ENCODE assay signal across 9 cellular contexts in the genomic region with DNA sequence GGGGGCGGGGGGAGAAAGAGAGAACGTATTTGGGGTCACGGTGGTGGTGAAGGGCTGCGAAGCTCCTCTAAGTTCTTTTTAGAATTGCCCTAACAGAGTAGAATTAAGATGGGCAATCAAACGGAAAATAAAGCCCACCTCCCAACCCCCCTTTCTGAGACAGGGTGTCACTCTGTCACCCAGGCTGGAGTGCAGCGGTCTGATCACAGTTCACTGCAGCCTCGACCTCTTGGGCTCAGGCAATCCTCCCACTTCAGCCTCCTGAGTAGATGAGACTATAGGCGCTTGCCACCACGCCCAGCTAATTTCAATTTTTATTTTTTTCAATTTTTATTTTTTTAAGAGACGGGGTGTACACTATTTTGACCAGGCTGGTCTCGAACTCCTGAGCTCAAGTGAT. TPM values are rescaled to one million over a fixed set of nuclear protein-coding genes. Genes with fewer than 3 reads are reported as not detected.
DNase-seq lines count a peak whose midpoint lies in the region; ATAC-seq, FAIRE-seq and TF ChIP-seq lines count a peak whose summit lies in the region.
"Had no signal": no experiment of that assay in that cellular context is flagged by ENCODE, and none has a peak within 500 bp of the region (broad histone marks: within the 10 kb centered on the region; RNA-seq: fewer than 3 reads in every experiment).

No MANE protein-coding gene starts in this region.

- peaks cover 57% of the 10 kb centered on the region for H3K27me3 Mint-ChIP-seq in activated CD4-positive, alpha-beta T cell treated with anti-CD3 and anti-CD28 coated beads, Interleukin-2, amount 10 ng/mL, durations not matched to agents 24 days and 14 days
- H3K27me3 Mint-ChIP-seq in activated CD4-positive, alpha-beta T cell treated with anti-CD3 and anti-CD28 coated beads, Interleukin-2, amount 10 ng/mL, durations not matched to agents 7 days and 5 days = peaks cover 59% of the 10 kb centered on the region

- no peaks in the 10 kb centered on the region for H3K9me3 ChIP-seq in H1 (ENCODE audit: insufficient read depth in 2 of 2, low read depth in 1 of 2, low read length in 1 of 2)
- no peaks in the 10 kb centered on the region for H3K9me3 ChIP-seq in muscle layer of duodenum (ENCODE audit: control insufficient read depth in 1 of 2, low read length in 2 of 2)
- no peaks in the 10 kb centered on the region for H3K9me3 ChIP-seq in transverse colon

- peaks cover 9% of the 10 kb centered on the region for H3K79me1 ChIP-seq in H1 (ENCODE audit: low read depth, low read length)

- no peak for TF ChIP-seq CTCF in H1 (IDR thresholded peaks at IDR 0.05; ENCODE audit: control extremely low read depth in 1 of 3, insufficient read depth in 1 of 3, low read depth in 1 of 3, low read length in 3 of 3)
- no peak for TF ChIP-seq CTCF in transverse colon (IDR thresholded peaks at IDR 0.05)

- ATAC-seq in HG03354 (IDR thresholded peaks at IDR 0.05; ENCODE audit: poor library complexity, severe bottlenecking, unreplicated experiment) = no peak

- H4K91ac ChIP-seq in H1 (replicated peaks; ENCODE audit: insufficient read length, low read length) = no peak overlapping the region

- H3K9me3 Mint-ChIP-seq in activated CD4-positive, alpha-beta T cell treated with anti-CD3 and anti-CD28 coated beads, Interleukin-2, amount 10 ng/mL, durations not matched to agents 24 days and 14 days = no peaks in the 10 kb centered on the region
- no peaks in the 10 kb centered on the region for H3K9me3 Mint-ChIP-seq in activated CD4-positive, alpha-beta T cell treated with anti-CD3 and anti-CD28 coated beads, Interleukin-2, amount 10 ng/mL, durations not matched to agents 7 days and 5 days

- peak overlapping the region; percentile 99 for H3K4me2 ChIP-seq in H1 (ENCODE audit: insufficient read depth in 1 of 2, low read depth in 2 of 2, low read length in 2 of 2)

- TF ChIP-seq POLR2A in H1 (IDR thresholded peaks at IDR 0.05; ENCODE audit: control extremely low read depth in 1 of 2, low read depth in 2 of 2, low read length in 2 of 2) = no peak
- TF ChIP-seq POLR2A in transverse colon (IDR thresholded peaks at IDR 0.05) = no peak

- H3K14ac ChIP-seq in H1 (ENCODE audit: insufficient read length) = no peak overlapping the region

- H3K56ac ChIP-seq in H1 (replicated peaks; ENCODE audit: insufficient read length, low read depth, low read length) = no peak overlapping the region

- H3K9ac ChIP-seq in H1 (replicated peaks in 1 of 4; ENCODE audit: extremely low read depth in 1 of 4, low read depth in 3 of 4, low read length in 3 of 4) = no peak overlapping the region

- H3K27me3 ChIP-seq in H1 (replicated peaks in 1 of 4; ENCODE audit: control insufficient read depth in 3 of 4, extremely low read depth in 1 of 4, insufficient read depth in 3 of 4, low read length in 3 of 4) = peaks cover 0 to 13% (median 10%) of the 10 kb centered on the region in 4 experiments; a peak in 6 of 7 replicates
- no peaks in the 10 kb centered on the region for H3K27me3 ChIP-seq in muscle layer of duodenum (ENCODE audit: low read depth, low read length)
- peaks cover 32% of the 10 kb centered on the region for H3K27me3 ChIP-seq in transverse colon

- peak overlapping the region in 3 of 4 experiments; percentile 80 to 99 (median 91); a peak in 4 of 8 replicates for H3K4me3 ChIP-seq in H1 (ENCODE audit: extremely low read depth in 1 of 4, insufficient read depth in 2 of 4, low read depth in 3 of 4, low read length in 4 of 4)
- H3K4me3 ChIP-seq in muscle layer of duodenum (ENCODE audit: low read depth in 1 of 2, low read length in 2 of 2) = peak overlapping the region; percentile 23 to 97
- peak overlapping the region in 1 of 4 donors; percentile 69 for H3K4me3 ChIP-seq in transverse colon

- H3K36me3 ChIP-seq in H1 (ENCODE audit: control insufficient read depth in 2 of 4, insufficient read depth in 4 of 4, low read length in 3 of 4) (no peaks in the 10 kb centered on the region), muscle layer of duodenum (ENCODE audit: control insufficient read depth in 1 of 2, insufficient read depth in 2 of 2, low read length in 2 of 2) (no peaks in the 10 kb centered on the region), transverse colon (no peaks in the 10 kb centered on the region)

- peaks cover 21% of the 10 kb centered on the region for H3K4me1 Mint-ChIP-seq in activated CD4-positive, alpha-beta T cell treated with anti-CD3 and anti-CD28 coated beads, Interleukin-2, amount 10 ng/mL, durations not matched to agents 24 days and 14 days
- peaks cover 19% of the 10 kb centered on the region for H3K4me1 Mint-ChIP-seq in activated CD4-positive, alpha-beta T cell treated with anti-CD3 and anti-CD28 coated beads, Interleukin-2, amount 10 ng/mL, durations not matched to agents 7 days and 5 days

- CTCF ChIA-PET in activated CD4-positive, alpha-beta T cell treated with anti-CD3 and anti-CD28 coated beads, Interleukin-2, amount 10 ng/mL, durations not matched to agents 7 days and 5 days (lab: Charles Lee) = interaction anchor here (0.7 to 2.2 kb wide), 9 partner anchors 11 to 236 kb away, joined by 4 to 12 read pairs (median 5); no protein-coding TSS in a partner anchor
- CTCF ChIA-PET in H1 (lab: Charles Lee; ENCODE audit: partially characterized antibody) = interaction anchor here (0.9 to 6.1 kb wide), 8 partner anchors 9 to 110 kb away, joined by 3 to 36 read pairs (median 6); no protein-coding TSS in a partner anchor

- peaks cover 6 to 8% of the 10 kb centered on the region in 2 experiments for H4K20me1 ChIP-seq in H1 (replicated peaks in 1 of 2; ENCODE audit: control insufficient read depth in 1 of 2, insufficient read depth in 2 of 2, low read length in 2 of 2)

- peak overlapping the region; percentile 71; the same call in 1 of the 2 replicates for H3K18ac ChIP-seq in H1 (ENCODE audit: extremely low read depth, low read length)

- no peak overlapping the region for H3K23ac ChIP-seq in H1 (ENCODE audit: insufficient read length)

- peaks cover 14% of the 10 kb centered on the region for H3K23me2 ChIP-seq in H1 (ENCODE audit: low read depth, low read length)

- TF ChIP-seq RAD21 in H1 (IDR thresholded peaks at IDR 0.05 in 1 of 2, conservative IDR thresholded peaks at IDR 0.05 in 1 of 2; ENCODE audit: low read depth in 2 of 2, low read length in 2 of 2) = no peak

- H2AK5ac ChIP-seq in H1 (ENCODE audit: low read depth, low read length) = 0 out of 2 replicates have a peak overlapping the region, but pooled peaks have one; percentile 34

- no peak overlapping the region for H2AFZ ChIP-seq in H1 (ENCODE audit: low read length)

- 0 out of 2 replicates have a peak overlapping the region, but pooled peaks have one; percentile 66 for H2BK5ac ChIP-seq in H1 (ENCODE audit: low read depth, low read length)

- no peak overlapping the region for H2BK20ac ChIP-seq in H1 (ENCODE audit: low read length)

- peaks cover 4 to 17% (median 9%) of the 10 kb centered on the region in 4 experiments for H3K4me1 ChIP-seq in H1 (replicated peaks in 1 of 4; ENCODE audit: control insufficient read depth in 3 of 4, insufficient read depth in 4 of 4, low read length in 3 of 4)
- peaks cover 0 to 16% of the 10 kb centered on the region in 2 donors for H3K4me1 ChIP-seq in muscle layer of duodenum (ENCODE audit: control insufficient read depth in 1 of 2, insufficient read depth in 2 of 2, low read length in 2 of 2)
- peaks cover 0 to 49% (median 28%) of the 10 kb centered on the region in 4 donors for H3K4me1 ChIP-seq in transverse colon

- intact Hi-C loops in activated CD4-positive, alpha-beta T cell treated with anti-CD3 and anti-CD28 coated beads, Interleukin-2, amount 10 ng/mL, durations not matched to agents 24 days and 14 days (cut with micrococcal nuclease) = loop anchor here (5.0 kb wide), 1 partner anchor 34 kb away; a partner anchor contains a TSS
- intact Hi-C loops in transverse colon (cut with DNase I; ENCODE audit: low total_unique reads) = loop anchor here (10.0 kb wide), 1 partner anchor 101 kb away; no protein-coding TSS in a partner anchor

- H3K4ac ChIP-seq in H1 (replicated peaks; ENCODE audit: insufficient read length, low read depth, low read length) = no peak overlapping the region

- H3K27ac Mint-ChIP-seq in activated CD4-positive, alpha-beta T cell treated with anti-CD3 and anti-CD28 coated beads, Interleukin-2, amount 10 ng/mL, durations not matched to agents 24 days and 14 days = no peak overlapping the region
- no peak overlapping the region for H3K27ac Mint-ChIP-seq in activated CD4-positive, alpha-beta T cell treated with anti-CD3 and anti-CD28 coated beads, Interleukin-2, amount 10 ng/mL, durations not matched to agents 7 days and 5 days

- H3K36me3 Mint-ChIP-seq in activated CD4-positive, alpha-beta T cell treated with anti-CD3 and anti-CD28 coated beads, Interleukin-2, amount 10 ng/mL, durations not matched to agents 24 days and 14 days (ENCODE audit: low read depth) = peaks cover 2% of the 10 kb centered on the region
- H3K36me3 Mint-ChIP-seq in activated CD4-positive, alpha-beta T cell treated with anti-CD3 and anti-CD28 coated beads, Interleukin-2, amount 10 ng/mL, durations not matched to agents 7 days and 5 days (ENCODE audit: low read depth) = no peaks in the 10 kb centered on the region

- H3K4me3 Mint-ChIP-seq in activated CD4-positive, alpha-beta T cell treated with anti-CD3 and anti-CD28 coated beads, Interleukin-2, amount 10 ng/mL, durations not matched to agents 24 days and 14 days = peak overlapping the region; percentile 15
- H3K4me3 Mint-ChIP-seq in activated CD4-positive, alpha-beta T cell treated with anti-CD3 and anti-CD28 coated beads, Interleukin-2, amount 10 ng/mL, durations not matched to agents 7 days and 5 days = no peak overlapping the region

- H3K79me2 ChIP-seq in H1 (ENCODE audit: control insufficient read depth in 1 of 2, insufficient read depth in 2 of 2, low read length in 2 of 2) = peaks cover 0 to 15% of the 10 kb centered on the region in 2 experiments; a peak in 1 of 4 replicates

- WGBS in H1 (ENCODE audit: extremely low coverage in 1 of 2, insufficient coverage in 1 of 2, insufficient read length in 1 of 2, insufficient replicate concordance in 2 of 2, low coverage in 1 of 2, low lambda C conversion rate in 2 of 2, missing lambda C conversion rate in 1 of 2), 2 experiments = 60% methylated on average over 11 of the region's 11 CpGs; no CpG with 5 or more reads in 1 of the 2 experiments
- WGBS in transverse colon (ENCODE audit: low coverage in 1 of 2), 2 donors = 60 to 68% methylated on average over 9 to 11 of the region's 11 CpGs

- in situ Hi-C loops in transverse colon (cut with MboI; ENCODE audit: low pct_ligation_motif_present in 1 of 4, low pct_unique_long_range_greater_than_20kb in 1 of 4, low sequenced_read_pairs in 3 of 4) = loop anchor here in 1 of 4 donors (25.0 kb wide), 1 partner anchor 89 kb away; no protein-coding TSS in a partner anchor

- POLR2A ChIA-PET in activated CD4-positive, alpha-beta T cell treated with anti-CD3 and anti-CD28 coated beads, Interleukin-2, amount 10 ng/mL, durations not matched to agents 7 days and 5 days (lab: Charles Lee) = interaction anchor here (0.6 kb wide), 1 partner anchor 82 kb away, joined by 5 read pairs; no protein-coding TSS in a partner anchor
- POLR2A ChIA-PET in H1 (lab: Charles Lee; ENCODE audit: partially characterized antibody) = interaction anchor here (1.1 to 2.6 kb wide), 18 partner anchors 9 to 301 kb away, joined by 3 to 19 read pairs (median 6); a partner anchor contains a TSS

- no peak overlapping the region for H2BK12ac ChIP-seq in H1 (ENCODE audit: low read depth, low read length)

- TF ChIP-seq EP300 in H1 (IDR thresholded peaks at IDR 0.05; ENCODE audit: borderline replicate concordance in 1 of 2, low read depth in 2 of 2, low read length in 2 of 2) = no peak
- TF ChIP-seq EP300 in transverse colon (IDR thresholded peaks at IDR 0.05; ENCODE audit: low read depth) = no peak

- no peak overlapping the region for H3K27ac ChIP-seq in H1 (ENCODE audit: low read depth, low read length)
- H3K27ac ChIP-seq in muscle layer of duodenum (ENCODE audit: low read length) = peak overlapping the region; percentile 83
- peak overlapping the region; percentile 87 to 96 (median 94) for H3K27ac ChIP-seq in transverse colon

- H2BK15ac ChIP-seq in H1 (ENCODE audit: low read length) = no peak overlapping the region

- H4K8ac ChIP-seq in H1 (ENCODE audit: extremely low read depth, insufficient read depth, low read length) = no peak overlapping the region

- no peak overlapping the region for H2BK120ac ChIP-seq in H1 (replicated peaks; ENCODE audit: low read depth, low read length)

- H4K5ac ChIP-seq in H1 (ENCODE audit: insufficient read length, low read depth, low read length) = no peak overlapping the region

- no peak for FAIRE-seq in H1 (lab: Jason Lieb, UNC)

- DNase-seq in activated CD4-positive, alpha-beta T cell treated with anti-CD3 and anti-CD28 coated beads, Interleukin-2, amount 10 ng/mL, durations not matched to agents 24 days and 14 days = no peak
- no peak for DNase-seq in activated CD4-positive, alpha-beta T cell treated with anti-CD3 and anti-CD28 coated beads, Interleukin-2, amount 10 ng/mL, durations not matched to agents 7 days and 5 days
- DNase-seq in H1 (ENCODE audit: low read depth in 1 of 2, low spot score in 2 of 2) (no peak), transverse colon (no peak), T-helper 9 cell (no peak), SIG-M5 (lab: John Stamatoyannopoulos, UW) (no peak)
- DNase-seq: activated CD4-positive, alpha-beta T cell treated with anti-CD3 and anti-CD28 coated beads for 4 hours had no signal

RNA-seq across cellular contexts. Expression of a gene that starts 0.7 kb away (rescaled TPM):
- total RNA-seq in activated CD4-positive, alpha-beta T cell treated with anti-CD3 and anti-CD28 coated beads, Interleukin-2, amount 10 ng/mL, durations not matched to agents 24 days and 14 days = 2.4 and 2.7 TPM in 2 replicates
- 1 to 10 TPM; 1.5 to 1.6 TPM for total RNA-seq in activated CD4-positive, alpha-beta T cell treated with anti-CD3 and anti-CD28 coated beads, Interleukin-2, amount 10 ng/mL, durations not matched to agents 7 days and 5 days
- 41.6 and 43.5 TPM in 2 replicates for total RNA-seq in H1 (2021; fragmentation: NEBNext Ultra II Directional; extraction: Animal tissue kit (Norgen Biotek cat#: 25700))
- polyA plus RNA-seq in H1 (2011; rRNA removed) = 16.2 and 22.6 TPM in 2 replicates
- 25.9 TPM for polyA plus RNA-seq in H1 (2011; cell fraction: cytosol; rRNA removed)
- polyA plus RNA-seq in H1 (2011; cell fraction: nucleus; rRNA removed) = 16.1 TPM
- 28.3 to 38.2 TPM (median 33.3 TPM) in 4 replicates for polyA plus RNA-seq in H1 (2012, experiment 1 of 2)
- polyA plus RNA-seq in H1 (2012, experiment 2 of 2) = 30.3 TPM
- polyA plus RNA-seq in H1 (2013, experiment 1 of 2) = 17.7 TPM
- polyA plus RNA-seq in H1 (2013, experiment 2 of 2) = 18.4 TPM
- 8.8 and 10.6 TPM in 2 replicates for polyA minus RNA-seq in H1 (2011; rRNA and poly(A)+ RNA removed)
- 22.9 TPM for polyA minus RNA-seq in H1 (2011; cell fraction: cytosol; rRNA and poly(A)+ RNA removed)
- polyA minus RNA-seq in H1 (2011; cell fraction: nucleus; rRNA and poly(A)+ RNA removed) = 6.8 TPM
- total RNA-seq in transverse colon = 100 to 1,000 TPM in 1 of 4 donors, 10 to 100 TPM in 3; 53.7 to 135 (median 69.2) TPM

RNA-seq across cellular contexts. Expression of a gene that starts 34.9 kb away (rescaled TPM):
- 16.9 and 18.8 TPM in 2 replicates for total RNA-seq in activated CD4-positive, alpha-beta T cell treated with anti-CD3 and anti-CD28 coated beads, Interleukin-2, amount 10 ng/mL, durations not matched to agents 24 days and 14 days
- 1 to 10 TPM; 4.9 to 8.9 TPM for total RNA-seq in activated CD4-positive, alpha-beta T cell treated with anti-CD3 and anti-CD28 coated beads, Interleukin-2, amount 10 ng/mL, durations not matched to agents 7 days and 5 days
- total RNA-seq in H1 (2021; fragmentation: NEBNext Ultra II Directional; extraction: Animal tissue kit (Norgen Biotek cat#: 25700)) = 55.3 and 57.3 TPM in 2 replicates
- 63.4 and 77.4 TPM in 2 replicates for polyA plus RNA-seq in H1 (2011; rRNA removed)
- 46.8 TPM for polyA plus RNA-seq in H1 (2011; cell fraction: cytosol; rRNA removed)
- 157 TPM for polyA plus RNA-seq in H1 (2011; cell fraction: nucleus; rRNA removed)
- 38.3 to 56.3 TPM (median 50.1 TPM) in 4 replicates for polyA plus RNA-seq in H1 (2012, experiment 1 of 2)
- 35.9 TPM for polyA plus RNA-seq in H1 (2012, experiment 2 of 2)
- 56.4 TPM for polyA plus RNA-seq in H1 (2013, experiment 1 of 2)
- polyA plus RNA-seq in H1 (2013, experiment 2 of 2) = 50.9 TPM
- polyA minus RNA-seq in H1 (2011; rRNA and poly(A)+ RNA removed) = 135 and 172 TPM in 2 replicates
- 33.5 TPM for polyA minus RNA-seq in H1 (2011; cell fraction: cytosol; rRNA and poly(A)+ RNA removed)
- 90.2 TPM for polyA minus RNA-seq in H1 (2011; cell fraction: nucleus; rRNA and poly(A)+ RNA removed)
- total RNA-seq in transverse colon = 100 to 1,000 TPM in 2 of 4 donors, 10 to 100 TPM in 2; 91.8 to 313 (median 115) TPM

RNA-seq across cellular contexts. Expression of a gene that starts 35.5 kb away (rescaled TPM):
- total RNA-seq in activated CD4-positive, alpha-beta T cell treated with anti-CD3 and anti-CD28 coated beads, Interleukin-2, amount 10 ng/mL, durations not matched to agents 24 days and 14 days = 252 and 258 TPM in 2 replicates
- total RNA-seq in activated CD4-positive, alpha-beta T cell treated with anti-CD3 and anti-CD28 coated beads, Interleukin-2, amount 10 ng/mL, durations not matched to agents 7 days and 5 days = 100 to 1,000 TPM; 114 to 121 TPM
- total RNA-seq in H1 (2021; fragmentation: NEBNext Ultra II Directional; extraction: Animal tissue kit (Norgen Biotek cat#: 25700)) = 94.1 and 94.3 TPM in 2 replicates
- 38.4 and 41.2 TPM in 2 replicates for polyA plus RNA-seq in H1 (2011; rRNA removed)
- 48.0 TPM for polyA plus RNA-seq in H1 (2011; cell fraction: cytosol; rRNA removed)
- polyA plus RNA-seq in H1 (2011; cell fraction: nucleus; rRNA removed) = 73.3 TPM
- 62.3 to 80.8 TPM (median 72.6 TPM) in 4 replicates for polyA plus RNA-seq in H1 (2012, experiment 1 of 2)
- 32.2 TPM for polyA plus RNA-seq in H1 (2012, experiment 2 of 2)
- 41.7 TPM for polyA plus RNA-seq in H1 (2013, experiment 1 of 2)
- 37.9 TPM for polyA plus RNA-seq in H1 (2013, experiment 2 of 2)
- polyA minus RNA-seq in H1 (2011; rRNA and poly(A)+ RNA removed) = 86.0 and 92.4 TPM in 2 replicates
- polyA minus RNA-seq in H1 (2011; cell fraction: cytosol; rRNA and poly(A)+ RNA removed) = 59.6 TPM
- polyA minus RNA-seq in H1 (2011; cell fraction: nucleus; rRNA and poly(A)+ RNA removed) = 60.0 TPM
- total RNA-seq in transverse colon = 100 to 1,000 TPM; 110 to 156 (median 130) TPM

Comparison
In these comparisons a context has a peak if more than half of its experiments do, and no peak if none do; other contexts are left out.
1. RNA of a gene that starts 0.7 kb away (total RNA-seq): 53.7 to 135 TPM in transverse colon and 41.6 to 43.5 TPM in H1; 2.4 to 2.7 TPM in activated CD4-positive, alpha-beta T cell treated with anti-CD3 and anti-CD28 coated beads, Interleukin-2, amount 10 ng/mL, durations not matched to agents 24 days and 14 days and 1.5 to 1.6 TPM in activated CD4-positive, alpha-beta T cell treated with anti-CD3 and anti-CD28 coated beads, Interleukin-2, amount 10 ng/mL, durations not matched to agents 7 days and 5 days; every median in the first group is over 10 times any median in the second.